ENCODE assay signal across 8 cellular contexts in genomic region chr1:46687095-46687659, GRCh38. TPM values are rescaled to one million over a fixed set of nuclear protein-coding genes. Genes with fewer than 3 reads are reported as not detected.
DNase-seq lines count a peak whose midpoint lies in the region; ATAC-seq and TF ChIP-seq lines count a peak whose summit lies in the region.

No MANE protein-coding gene starts in this region.

- ATAC-seq in HG03457 (IDR thresholded peaks at IDR 0.05; ENCODE audit: unreplicated experiment): no peak

- no peaks in the 10 kb centered on the region for H3K9me3 Mint-ChIP-seq in activated naive CD4-positive, alpha-beta T cell treated with anti-CD3 and anti-CD28 coated beads for 36 hours

- WGBS in lower leg skin, 2 donors: 43 to 44% methylated on average over 2 of the region's 2 CpGs

- H3K27me3 Mint-ChIP-seq in activated naive CD4-positive, alpha-beta T cell treated with anti-CD3 and anti-CD28 coated beads for 36 hours (ENCODE audit: low read depth): no peaks in the 10 kb centered on the region

- DNase-seq in AG08395 (ENCODE audit: low spot score) (peak; percentile 46), HUDEP-2 (lab: John Stamatoyannopoulos, UW; ENCODE audit: unreplicated experiment in 76 of 76) (peak in 61 of 76 experiments; percentile 3 to 75 (median 45)), astrocyte of the cerebellum (ENCODE audit: low read depth) (peak; percentile 79), lower leg skin (ENCODE audit: low spot score in 2 of 2) (peak; percentile 59 to 91), NCI-H748 (lab: John Stamatoyannopoulos, UW; ENCODE audit: unreplicated experiment) (no peak)
- no peak for DNase-seq in effector CD4-positive, alpha-beta T cell
- DNase-seq in activated naive CD4-positive, alpha-beta T cell treated with anti-CD3 and anti-CD28 coated beads for 36 hours: no peak

- no peak for TF ChIP-seq POLR2A in lower leg skin (IDR thresholded peaks at IDR 0.05)

- peaks cover 24% of the 10 kb centered on the region for H3K36me3 Mint-ChIP-seq in activated naive CD4-positive, alpha-beta T cell treated with anti-CD3 and anti-CD28 coated beads for 36 hours (ENCODE audit: low read depth)

- CTCF ChIA-PET in activated naive CD4-positive, alpha-beta T cell treated with anti-CD3 and anti-CD28 coated beads for 36 hours (lab: Charles Lee): no interaction called here

- no peak overlapping the region for H3K27ac Mint-ChIP-seq in activated naive CD4-positive, alpha-beta T cell treated with anti-CD3 and anti-CD28 coated beads for 36 hours

- intact Hi-C loops in lower leg skin (cut with DNase I; ENCODE audit: low total_unique reads): no loop called here
- intact Hi-C loops in activated naive CD4-positive, alpha-beta T cell treated with anti-CD3 and anti-CD28 coated beads for 36 hours (cut with micrococcal nuclease): no loop called here

- peaks cover 12% of the 10 kb centered on the region for H3K4me1 Mint-ChIP-seq in activated naive CD4-positive, alpha-beta T cell treated with anti-CD3 and anti-CD28 coated beads for 36 hours (ENCODE audit: low read depth)

- no peak overlapping the region for H3K4me3 Mint-ChIP-seq in activated naive CD4-positive, alpha-beta T cell treated with anti-CD3 and anti-CD28 coated beads for 36 hours

- in situ Hi-C loops in astrocyte of the cerebellum (cut with HindIII; ENCODE audit: low sequenced_read_pairs): no loop called here

- no peak for TF ChIP-seq CTCF in astrocyte of the cerebellum (IDR thresholded peaks at IDR 0.05; ENCODE audit: low read depth, low read length, missing control alignments)
- no peak for TF ChIP-seq CTCF in lower leg skin (IDR thresholded peaks at IDR 0.05)

- H3K4me3 ChIP-seq in astrocyte of the cerebellum (ENCODE audit: low read depth, low read length): no peak overlapping the region
- H3K4me3 ChIP-seq in lower leg skin (ENCODE audit: low read depth, poor library complexity, severe bottlenecking): no peak overlapping the region

RNA-seq across cellular contexts. Expression of gene TEX38, which starts 15.5 kb away (rescaled TPM):
- total RNA-seq in lower leg skin: not detected
- not detected for total RNA-seq in activated naive CD4-positive, alpha-beta T cell treated with anti-CD3 and anti-CD28 coated beads for 36 hours

RNA-seq across cellular contexts. Expression of gene ATPAF1, which starts 19.0 kb away (rescaled TPM):
- 10 to 100 TPM; 20.4 to 33.7 (median 29.9) TPM for total RNA-seq in lower leg skin
- total RNA-seq in activated naive CD4-positive, alpha-beta T cell treated with anti-CD3 and anti-CD28 coated beads for 36 hours: 10 to 100 TPM; 44.5 to 49.2 TPM

RNA-seq across cellular contexts. Expression of gene EFCAB14, which starts 31.7 kb away (rescaled TPM):
- 100 to 1,000 TPM in 2 of 4 donors, 10 to 100 TPM in 2; 71.5 to 138 (median 106) TPM for total RNA-seq in lower leg skin
- 10 to 100 TPM; 35.8 to 38.3 TPM for total RNA-seq in activated naive CD4-positive, alpha-beta T cell treated with anti-CD3 and anti-CD28 coated beads for 36 hours

Comparison
In these comparisons a context has a peak if more than half of its experiments do, and no peak if none do; other contexts are left out.
1. DNase-seq: peak in AG08395 (single experiment), HUDEP-2 (61 of 76), astrocyte of the cerebellum (single experiment) and lower leg skin (2 of 2); none in effector CD4-positive, alpha-beta T cell (single experiment), NCI-H748 (single experiment) and activated naive CD4-positive, alpha-beta T cell treated with anti-CD3 and anti-CD28 coated beads for 36 hours (single experiment).